In the genomic region with DNA sequence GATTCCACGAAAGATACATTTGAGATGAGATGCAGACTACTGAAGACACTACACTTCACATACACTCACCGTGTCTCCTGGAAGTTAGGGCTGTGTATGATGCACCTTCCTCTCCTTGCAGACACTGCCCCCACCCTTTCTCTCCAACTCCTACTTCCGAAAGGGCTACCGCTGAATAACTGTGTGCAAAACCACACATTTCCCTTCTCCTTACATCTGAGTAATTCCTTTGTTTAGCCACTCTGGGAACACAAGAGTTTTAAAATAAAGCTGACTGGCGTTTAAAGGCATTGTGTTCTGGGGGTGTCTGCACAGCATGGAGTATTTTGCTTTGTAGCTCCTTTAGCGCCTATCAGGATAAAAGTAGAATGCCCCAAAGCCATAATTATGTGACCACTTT, we compare ENCODE assay signal across 16 cellular contexts.
DNase-seq lines count a peak whose midpoint lies in the region; ATAC-seq and TF ChIP-seq lines count a peak whose summit lies in the region.
"Had no signal": no experiment of that assay in that cellular context is flagged by ENCODE, and none has a peak within 500 bp of the region (broad histone marks: within the 10 kb centered on the region; RNA-seq: fewer than 3 reads in every experiment).

No MANE protein-coding gene starts in this region.

- H3K36me3 Mint-ChIP-seq in CD4-positive, alpha-beta memory T cell = peaks cover 65 to 90% of the 10 kb centered on the region in 2 donors
- peaks cover 49% of the 10 kb centered on the region for H3K36me3 Mint-ChIP-seq in brain
- H3K36me3 Mint-ChIP-seq in neural crest cell (ENCODE audit: low read depth) = peaks cover 20% of the 10 kb centered on the region

- peaks cover 0 to 4% (median 3%) of the 10 kb centered on the region in 4 donors for H3K4me1 Mint-ChIP-seq in CD4-positive, alpha-beta memory T cell
- H3K4me1 Mint-ChIP-seq in brain = peaks cover 38% of the 10 kb centered on the region
- peaks cover 40% of the 10 kb centered on the region for H3K4me1 Mint-ChIP-seq in neural crest cell
- H3K4me1 Mint-ChIP-seq: B cell had no signal

- H3K4me3 Mint-ChIP-seq in CD4-positive, alpha-beta memory T cell = no peak overlapping the region
- H3K4me3 Mint-ChIP-seq in brain (peak overlapping the region in 3 of 5 experiments; percentile 38 to 46 (median 40)), neural crest cell (peak overlapping the region; percentile 13)
- H3K4me3 Mint-ChIP-seq: B cell had no signal

- in situ Hi-C loops in GM13976 (cut with MboI; ENCODE audit: low sequenced_read_pairs, unreplicated experiment) = no loop called here

- POLR2A ChIA-PET in CD4-positive, alpha-beta memory T cell (lab: Charles Lee; ENCODE audit: partially characterized antibody) = interaction anchor here (0.6 kb wide), 1 partner anchor 594 kb away, joined by 3 read pairs; no protein-coding TSS in a partner anchor

- 65% methylated on average over 6 of the region's 6 CpGs for WGBS in HUES64
- 89% methylated on average over 6 of the region's 6 CpGs for WGBS in lower leg skin, 2 donors

- intact Hi-C loops in CD4-positive, alpha-beta memory T cell (cut with micrococcal nuclease) = no loop called here
- intact Hi-C loops in lower leg skin (cut with DNase I; ENCODE audit: low total_unique reads) = no loop called here

- no peak overlapping the region for H3K4me3 ChIP-seq in CD4-positive, alpha-beta memory T cell (ENCODE audit: low read length in 2 of 2)
- H3K4me3 ChIP-seq in HUES64 (ENCODE audit: low read length) (no peak overlapping the region), lower leg skin (ENCODE audit: low read depth, poor library complexity, severe bottlenecking) (no peak overlapping the region)
- H3K4me3 ChIP-seq: pancreas, spleen had no signal

- no peak for TF ChIP-seq CTCF in brain (conservative IDR thresholded peaks at IDR 0.05)
- no peak for TF ChIP-seq CTCF in neural crest cell (conservative IDR thresholded peaks at IDR 0.05)
- TF ChIP-seq CTCF in lower leg skin (IDR thresholded peaks at IDR 0.05) = no peak
- TF ChIP-seq CTCF in GM13976 (IDR thresholded peaks at IDR 0.05; ENCODE audit: borderline replicate concordance, control extremely low read depth, extremely low read depth, insufficient read depth, missing control alignments) = no peak

- H3K27me3 Mint-ChIP-seq in CD4-positive, alpha-beta memory T cell = no peaks in the 10 kb centered on the region
- H3K27me3 Mint-ChIP-seq in brain = no peaks in the 10 kb centered on the region
- no peaks in the 10 kb centered on the region for H3K27me3 Mint-ChIP-seq in neural crest cell (ENCODE audit: low read depth)
- H3K27me3 Mint-ChIP-seq: B cell had no signal

- H3K27me3 ChIP-seq in CD4-positive, alpha-beta memory T cell (ENCODE audit: insufficient read depth, low read length) = no peaks in the 10 kb centered on the region
- H3K27me3 ChIP-seq in HUES64 (ENCODE audit: insufficient read depth, low read length) = no peaks in the 10 kb centered on the region
- H3K27me3 ChIP-seq: pancreas, spleen had no signal

- CTCF ChIA-PET in CD4-positive, alpha-beta memory T cell (lab: Charles Lee; ENCODE audit: partially characterized antibody) = no interaction called here

- peak overlapping the region in 4 of 7 donors; percentile 22 to 72 (median 50) for H3K27ac Mint-ChIP-seq in CD4-positive, alpha-beta memory T cell
- H3K27ac Mint-ChIP-seq in brain (peak overlapping the region in 3 of 5 experiments; percentile 21 to 82 (median 57)), neural crest cell (ENCODE audit: unreplicated experiment) (peak overlapping the region; percentile 78)
- H3K27ac Mint-ChIP-seq: B cell had no signal

- no peak for ATAC-seq in GM18867 (IDR thresholded peaks at IDR 0.05; ENCODE audit: unreplicated experiment)
- ATAC-seq: pancreas had no signal

- no peak overlapping the region for H3K27ac ChIP-seq in CD4-positive, alpha-beta memory T cell (ENCODE audit: low read depth, low read length)
- H3K27ac ChIP-seq in HUES64 (ENCODE audit: low read depth, low read length) = peak overlapping the region; percentile 32
- H3K27ac ChIP-seq: pancreas, spleen, WERI-Rb-1 had no signal

- peaks cover 0 to 2% (median 0%) of the 10 kb centered on the region in 8 donors for H3K9me3 Mint-ChIP-seq in CD4-positive, alpha-beta memory T cell
- peaks cover 0 to 2% (median 0%) of the 10 kb centered on the region in 5 experiments for H3K9me3 Mint-ChIP-seq in brain
- peaks cover 2% of the 10 kb centered on the region for H3K9me3 Mint-ChIP-seq in neural crest cell

- no peak for TF ChIP-seq POLR2A in lower leg skin (IDR thresholded peaks at IDR 0.05)

- H3K9me3 ChIP-seq in CD4-positive, alpha-beta memory T cell (ENCODE audit: control insufficient read depth in 1 of 2, low read length in 2 of 2) = no peaks in the 10 kb centered on the region
- no peaks in the 10 kb centered on the region for H3K9me3 ChIP-seq in HUES64 (ENCODE audit: insufficient read depth, low read depth, low read length)
- H3K9me3 ChIP-seq: pancreas, spleen had no signal

- peaks cover 74% of the 10 kb centered on the region for H3K36me3 ChIP-seq in CD4-positive, alpha-beta memory T cell (ENCODE audit: insufficient read depth, low read length)
- peaks cover 36% of the 10 kb centered on the region for H3K36me3 ChIP-seq in HUES64 (ENCODE audit: insufficient read depth, low read length)
- H3K36me3 ChIP-seq: WERI-Rb-1 had no signal

- DNase-seq in CD4-positive, alpha-beta memory T cell = no peak
- DNase-seq in neural crest cell (ENCODE audit: low read depth, low spot score) (no peak), NCI-H1105 (lab: John Stamatoyannopoulos, UW) (no peak), lower leg skin (ENCODE audit: low spot score in 2 of 2) (no peak), GM13976 (ENCODE audit: low spot score) (no peak)
- DNase-seq: activated CD8-positive, alpha-beta memory T cell treated with anti-CD3 and anti-CD28 coated beads, Interleukin-2, amount 50 U/mL, for 48 hours; amygdala; DMS79; NCI-H510A treated with DMSO at 0.1 percent for 48 hours; pancreas; spleen; WERI-Rb-1 had no signal

- H3K4me1 ChIP-seq in CD4-positive, alpha-beta memory T cell (ENCODE audit: insufficient read depth, low read length) = no peaks in the 10 kb centered on the region
- H3K4me1 ChIP-seq in HUES64 (ENCODE audit: insufficient read depth, low read length) = peaks cover 26% of the 10 kb centered on the region
- H3K4me1 ChIP-seq: pancreas, spleen had no signal

- H3K9ac ChIP-seq in HUES64 (ENCODE audit: low read depth, low read length) = peak overlapping the region; percentile 21; the same call in 1 of the 2 replicates

Comparison
In these comparisons a context has a peak if more than half of its experiments do, and no peak if none do; other contexts are left out.
1. H3K4me3 Mint-ChIP-seq: peak in brain (3 of 5) and neural crest cell (single experiment); none in CD4-positive, alpha-beta memory T cell (0 of 8).
2. Peak in every context shown above with its lines, with median percentiles within 50 percentile points of each other: H3K27ac Mint-ChIP-seq.